ENCODE assay signal across 18 cellular contexts in the genomic region with DNA sequence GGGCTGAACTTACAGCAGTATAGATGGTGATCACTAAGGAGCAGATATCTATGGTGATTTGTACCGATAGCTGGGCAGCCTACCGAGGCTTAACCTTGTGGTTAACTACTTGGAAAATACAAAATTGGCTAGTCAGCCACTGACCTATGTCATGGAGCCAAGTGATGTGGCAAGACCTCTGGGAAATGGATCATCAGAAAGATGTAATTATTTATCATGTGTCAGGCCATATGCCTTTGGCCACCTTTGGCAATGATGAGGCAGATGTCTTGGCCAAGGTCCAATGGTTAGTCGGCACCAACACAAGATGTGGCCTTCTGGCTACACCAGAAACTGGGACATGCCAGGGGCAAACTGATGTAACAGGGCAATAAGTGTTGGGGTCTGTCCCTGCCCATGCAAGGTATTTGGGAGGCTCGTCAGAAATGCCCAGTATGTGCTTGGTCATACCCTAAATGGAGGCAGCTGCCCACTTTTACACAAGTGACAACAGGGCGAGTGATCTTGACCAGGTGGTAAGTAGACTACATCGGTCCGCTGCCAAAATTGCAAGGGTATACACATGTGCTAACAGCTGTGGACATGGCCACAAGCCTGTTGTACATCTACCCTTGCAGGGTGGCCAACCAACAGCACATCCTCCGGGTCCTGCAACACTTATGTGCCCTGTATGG.
"Had no signal": no experiment of that assay in that cellular context is flagged by ENCODE, and none has a peak within 500 bp of the region (broad histone marks: within the 10 kb centered on the region; RNA-seq: fewer than 3 reads in every experiment).

No MANE protein-coding gene starts in this region.

- H3K9me3 ChIP-seq: adrenal gland, gastrocnemius medialis, left ventricle myocardium inferior, right atrium auricular region, stomach, testis had no signal

- H3K4me3 ChIP-seq: adrenal gland, gastrocnemius medialis, left ventricle myocardium inferior, right atrium auricular region, stomach, testis had no signal

- H3K27ac ChIP-seq: gastrocnemius medialis, left ventricle myocardium inferior, right atrium auricular region, stomach, testis, VCaP had no signal

- DNase-seq: activated CD4-positive, alpha-beta T cell treated with anti-CD3 and anti-CD28 coated beads, Interleukin-2, amount 50 U/mL, for 4 hours; activated gamma-delta T cell; dermis blood vessel endothelial cell; effector memory CD8-positive, alpha-beta T cell; gastrocnemius medialis; head of caudate nucleus; kidney; left ventricle myocardium inferior; naive B cell; small intestine; stimulated activated CD4-positive, alpha-beta T cell treated with anti-CD3 and anti-CD28 coated beads, Interleukin-15, amount 100 ng/mL, for 24 hours; stimulated activated CD4-positive, alpha-beta T cell treated with anti-CD3 and anti-CD28 coated beads, Interleukin-2, amount 100 ng/mL, for 48 hours; stomach; T-helper 2 cell; testis had no signal

- H3K27me3 ChIP-seq: adrenal gland, gastrocnemius medialis, right atrium auricular region, stomach, testis had no signal

- H3K4me1 ChIP-seq: right atrium auricular region, testis had no signal
